Comparison of ENCODE assay signal across 8 cellular contexts in the genomic region with DNA sequence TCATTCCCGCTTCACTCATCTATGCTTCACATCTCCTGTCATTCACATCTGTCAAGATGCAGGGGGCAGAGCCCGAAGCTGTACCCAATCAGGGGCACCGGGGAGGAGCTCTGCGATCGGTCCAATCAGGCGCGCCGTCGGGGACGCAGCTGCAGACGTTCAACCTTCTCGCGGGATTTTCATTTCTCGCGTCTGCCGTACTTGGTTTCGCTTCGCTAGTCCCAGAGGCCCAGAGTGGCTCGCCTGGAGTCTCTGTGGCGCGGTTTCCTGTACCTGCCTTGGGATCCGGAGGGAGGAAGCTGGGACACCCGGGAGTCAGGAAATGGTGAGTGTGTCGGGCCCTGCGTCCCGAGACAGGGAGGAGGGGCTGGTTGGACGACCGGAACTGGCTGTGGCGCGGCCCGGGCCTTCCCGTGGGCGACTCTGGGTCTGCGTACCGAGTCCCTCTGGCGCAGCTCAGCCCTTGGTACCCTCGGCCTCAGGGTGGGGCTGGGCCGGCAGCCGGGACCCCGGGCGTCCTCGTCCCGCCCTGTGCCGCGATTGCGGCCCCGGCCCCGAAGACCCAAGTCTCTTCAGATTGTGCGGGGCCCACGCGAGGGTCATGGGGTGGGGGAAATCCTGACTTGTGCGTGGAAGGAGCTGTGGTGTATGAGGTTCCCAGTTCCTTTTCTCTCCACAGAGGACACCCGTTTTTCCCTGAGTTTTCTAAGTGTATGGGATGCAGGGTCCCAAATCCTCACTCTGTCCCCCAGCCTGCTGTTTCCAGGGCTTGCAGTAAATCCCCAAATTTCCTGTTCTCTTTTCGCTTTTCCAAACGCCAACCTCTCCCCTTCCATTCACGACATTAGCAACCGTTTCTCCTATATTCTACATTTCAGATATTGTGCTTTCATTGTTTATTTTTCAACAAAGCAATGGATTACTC. TPM values are rescaled to one million over a fixed set of nuclear protein-coding genes. Genes with fewer than 3 reads are reported as not detected.
DNase-seq lines count a peak whose midpoint lies in the region; ATAC-seq and TF ChIP-seq lines count a peak whose summit lies in the region.

ZNF136 (plus strand) TSS at position 215 of the 925 bp plus-strand sequence; CDS start at position 323, 108 bp downstream.

- H3K9me2 ChIP-seq in hepatocyte (replicated peaks; ENCODE audit: insufficient read depth) = no peaks in the 10 kb centered on the region

- DNase-seq in NCI-H2029 (lab: John Stamatoyannopoulos, UW) = peak; percentile 96
- peak; percentile 88 for DNase-seq in T-helper 9 cell
- peak; percentile 87 for DNase-seq in astrocyte of the cerebellum (ENCODE audit: low read depth)
- peak; percentile 97 for DNase-seq in hepatocyte (ENCODE audit: low spot score)
- DNase-seq in retina = peak; percentile 95

- peak within 1 kb of the TSS; percentile 90 for H3K4me2 ChIP-seq in hepatocyte

- peaks cover 10% of the 10 kb centered on the region for H3K4me1 ChIP-seq in hepatocyte (ENCODE audit: insufficient read depth)

- peak within 1 kb of the TSS; percentile 93 for H3K27ac ChIP-seq in hepatocyte

- in situ Hi-C loops in astrocyte of the cerebellum (cut with HindIII; ENCODE audit: low sequenced_read_pairs) = no loop called here

- peak within 1 kb of the TSS; percentile 61 for H2AFZ ChIP-seq in hepatocyte

- WGBS in hepatocyte (ENCODE audit: low lambda C conversion rate, missing lambda C conversion rate) = under 1% methylated on average over 54 of the region's 57 CpGs

- H3K9me3 ChIP-seq in hepatocyte (ENCODE audit: low read depth) = no peaks in the 10 kb centered on the region

- H3K79me2 ChIP-seq in hepatocyte = peaks cover 48% of the 10 kb centered on the region

- H3K4me3 ChIP-seq in astrocyte of the cerebellum (ENCODE audit: low read depth, low read length) (peak within 1 kb of the TSS; percentile 91), hepatocyte (peak within 1 kb of the TSS; percentile 84)

- no peak for TF ChIP-seq CTCF in astrocyte of the cerebellum (IDR thresholded peaks at IDR 0.05; ENCODE audit: low read depth, low read length, missing control alignments)
- TF ChIP-seq CTCF in hepatocyte (IDR thresholded peaks at IDR 0.05; ENCODE audit: poor library complexity) = no peak

- H3K36me3 ChIP-seq in hepatocyte (replicated peaks; ENCODE audit: insufficient read depth, low read depth) = no peaks in the 10 kb centered on the region

- H3K27me3 ChIP-seq in hepatocyte = no peaks in the 10 kb centered on the region

- ATAC-seq in GM18508 (IDR thresholded peaks at IDR 0.05; ENCODE audit: insufficient read depth, unreplicated experiment) = peak; percentile 87
- ATAC-seq in HG02981 (IDR thresholded peaks at IDR 0.05; ENCODE audit: unreplicated experiment) = peak; percentile 92
- no peak for ATAC-seq in GM18519 (IDR thresholded peaks at IDR 0.05; ENCODE audit: low FRiP score, unreplicated experiment)

- no peaks in the 10 kb centered on the region for H4K20me1 ChIP-seq in hepatocyte (ENCODE audit: insufficient read depth, poor library complexity, severe bottlenecking)

RNA-seq across cellular contexts. Expression of gene ZNF136, which starts in this region (rescaled TPM):
- total RNA-seq in hepatocyte = 9.2 and 10.0 TPM in 2 replicates
- polyA plus RNA-seq in hepatocyte = 5.3 and 7.1 TPM in 2 replicates
